ENCODE assay signal across 17 cellular contexts in the genomic region with DNA sequence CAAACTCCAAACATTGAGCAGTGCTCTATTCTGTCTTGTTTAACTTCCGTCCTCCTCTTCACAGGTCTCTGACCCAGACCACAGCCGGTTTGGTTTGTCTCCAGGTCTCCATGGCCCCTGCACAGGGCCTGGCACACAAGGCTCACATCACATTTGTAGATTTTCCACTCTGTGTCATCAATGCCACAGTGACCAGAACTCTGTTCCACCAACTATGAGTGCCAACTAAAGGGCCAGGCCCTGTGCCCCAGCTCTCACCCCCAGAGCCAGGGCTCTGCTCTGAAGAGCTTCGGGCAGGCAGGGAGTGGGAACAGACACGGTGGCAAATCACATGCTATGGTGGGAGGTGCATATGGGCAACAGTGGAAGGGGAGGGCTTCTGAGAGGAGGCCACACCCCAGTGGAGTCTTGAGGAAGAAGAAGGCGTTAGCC. TPM values are rescaled to one million over a fixed set of nuclear protein-coding genes. Genes with fewer than 3 reads are reported as not detected.
DNase-seq lines count a peak whose midpoint lies in the region; ATAC-seq and TF ChIP-seq lines count a peak whose summit lies in the region.
"Had no signal": no experiment of that assay in that cellular context is flagged by ENCODE, and none has a peak within 500 bp of the region (broad histone marks: within the 10 kb centered on the region; RNA-seq: fewer than 3 reads in every experiment).

No MANE protein-coding gene starts in this region.

- 31 to 47% (median 33%) methylated on average over 5 of the region's 5 CpGs for whole genome bisulfite sequencing in stomach, 5 donors
- 63 to 68% methylated on average over 5 of the region's 5 CpGs for WGBS in thyroid gland, 2 donors

- no peak for TF ChIP-seq POLR2A in stomach (IDR thresholded peaks at IDR 0.05)
- TF ChIP-seq POLR2A in thyroid gland (IDR thresholded peaks at IDR 0.05) = no peak

- H3K27me3 ChIP-seq in stomach (no peaks in the 10 kb centered on the region), thyroid gland (no peaks in the 10 kb centered on the region)
- H3K27me3 ChIP-seq: body of pancreas had no signal

- H3K27me3 Mint-ChIP-seq in activated T-cell treated with anti-CD3 and anti-CD28 coated beads, Interleukin-2, amount 50 U/mL, for 24 hours = no peaks in the 10 kb centered on the region
- no peaks in the 10 kb centered on the region for H3K27me3 Mint-ChIP-seq in activated naive CD8-positive, alpha-beta T cell treated with anti-CD3 and anti-CD28 coated beads, Interleukin-2, amount 50 U/mL, for 24 hours
- peaks cover 0 to 2% (median 0%) of the 10 kb centered on the region in 3 donors for H3K27me3 Mint-ChIP-seq in immature natural killer cell (ENCODE audit: low read depth in 3 of 3)

- H3K4me1 Mint-ChIP-seq in activated T-cell treated with anti-CD3 and anti-CD28 coated beads, Interleukin-2, amount 50 U/mL, for 24 hours (ENCODE audit: low read depth) = no peaks in the 10 kb centered on the region
- no peaks in the 10 kb centered on the region for H3K4me1 Mint-ChIP-seq in activated naive CD8-positive, alpha-beta T cell treated with anti-CD3 and anti-CD28 coated beads, Interleukin-2, amount 50 U/mL, for 24 hours
- H3K4me1 Mint-ChIP-seq in immature natural killer cell = peaks cover 6 to 9% of the 10 kb centered on the region in 2 donors

- H3K36me3 Mint-ChIP-seq in activated T-cell treated with anti-CD3 and anti-CD28 coated beads, Interleukin-2, amount 50 U/mL, for 24 hours (ENCODE audit: low read depth) = peaks cover 97% of the 10 kb centered on the region
- peaks cover 50% of the 10 kb centered on the region for H3K36me3 Mint-ChIP-seq in activated naive CD8-positive, alpha-beta T cell treated with anti-CD3 and anti-CD28 coated beads, Interleukin-2, amount 50 U/mL, for 24 hours (ENCODE audit: low read depth)
- peaks cover 31 to 58% (median 32%) of the 10 kb centered on the region in 3 donors for H3K36me3 Mint-ChIP-seq in immature natural killer cell

- H3K4me3 ChIP-seq in stomach = no peak overlapping the region
- H3K4me3 ChIP-seq in thyroid gland (replicated peaks in 1 of 3) = no peak overlapping the region
- H3K4me3 ChIP-seq: body of pancreas, prostate gland, SK-N-MC had no signal

- no peak for DNase-seq in activated T-cell treated with anti-CD3 and anti-CD28 coated beads, Interleukin-2, amount 50 U/mL, for 24 hours
- no peak for DNase-seq in activated T-cell treated with anti-CD3 and anti-CD28 coated beads for 4 hours
- DNase-seq in activated naive CD8-positive, alpha-beta T cell treated with anti-CD3 and anti-CD28 coated beads, Interleukin-2, amount 50 U/mL, for 24 hours = no peak
- DNase-seq in immature natural killer cell = peak in 1 of 3 donors; percentile 4
- DNase-seq in stomach = peak; percentile 53
- DNase-seq in thyroid gland = no peak
- no peak for DNase-seq in activated CD4-positive, alpha-beta T cell treated with anti-CD3 and anti-CD28 coated beads for 1 hour
- DNase-seq in NK-92 (lab: John Stamatoyannopoulos, UW; ENCODE audit: unreplicated experiment) = no peak
- DNase-seq: NCI-H1105 treated with DMSO at 0.1 percent for 48 hours, NCI-H69 had no signal

- peak; percentile 28 for ATAC-seq in activated naive CD8-positive, alpha-beta T cell treated with anti-CD3 and anti-CD28 coated beads, Interleukin-2, amount 50 U/mL, for 24 hours
- ATAC-seq: body of pancreas had no signal

- TF ChIP-seq CTCF in stomach (IDR thresholded peaks at IDR 0.05) (no peak), thyroid gland (IDR thresholded peaks at IDR 0.05) (no peak)

- no peak for TF ChIP-seq EP300 in stomach (IDR thresholded peaks at IDR 0.05)

- H3K27ac Mint-ChIP-seq in activated T-cell treated with anti-CD3 and anti-CD28 coated beads, Interleukin-2, amount 50 U/mL, for 24 hours = peak overlapping the region; percentile 45
- H3K27ac Mint-ChIP-seq in activated naive CD8-positive, alpha-beta T cell treated with anti-CD3 and anti-CD28 coated beads, Interleukin-2, amount 50 U/mL, for 24 hours = peak overlapping the region; percentile 32
- peak overlapping the region in 5 of 6 donors; percentile 57 to 89 (median 73) for H3K27ac Mint-ChIP-seq in immature natural killer cell

- H3K27ac ChIP-seq in stomach (peak overlapping the region; percentile 62 to 86 (median 79)), thyroid gland (no peak overlapping the region)
- H3K27ac ChIP-seq: body of pancreas, SK-N-MC had no signal

- intact Hi-C loops in stomach (cut with DNase I; ENCODE audit: low total_unique reads) (no loop called here), thyroid gland (cut with DNase I) (no loop called here)

- H3K4me1 ChIP-seq in stomach = peaks cover 0 to 28% (median 20%) of the 10 kb centered on the region in 4 donors
- H3K4me1 ChIP-seq in thyroid gland = no peaks in the 10 kb centered on the region
- H3K4me1 ChIP-seq: body of pancreas, prostate gland had no signal

- no peaks in the 10 kb centered on the region for H3K9me3 Mint-ChIP-seq in activated T-cell treated with anti-CD3 and anti-CD28 coated beads, Interleukin-2, amount 50 U/mL, for 24 hours
- no peaks in the 10 kb centered on the region for H3K9me3 Mint-ChIP-seq in activated naive CD8-positive, alpha-beta T cell treated with anti-CD3 and anti-CD28 coated beads, Interleukin-2, amount 50 U/mL, for 24 hours
- no peaks in the 10 kb centered on the region for H3K9me3 Mint-ChIP-seq in immature natural killer cell

- no peak overlapping the region for H3K4me3 Mint-ChIP-seq in activated T-cell treated with anti-CD3 and anti-CD28 coated beads, Interleukin-2, amount 50 U/mL, for 24 hours
- no peak overlapping the region for H3K4me3 Mint-ChIP-seq in activated naive CD8-positive, alpha-beta T cell treated with anti-CD3 and anti-CD28 coated beads, Interleukin-2, amount 50 U/mL, for 24 hours
- peak overlapping the region in 2 of 5 donors; percentile 3 to 20 for H3K4me3 Mint-ChIP-seq in immature natural killer cell

- H3K9me3 ChIP-seq in stomach = no peaks in the 10 kb centered on the region
- no peaks in the 10 kb centered on the region for H3K9me3 ChIP-seq in thyroid gland
- H3K9me3 ChIP-seq: body of pancreas, prostate gland had no signal

- peaks cover 57 to 100% (median 98%) of the 10 kb centered on the region in 4 donors for H3K36me3 ChIP-seq in stomach
- H3K36me3 ChIP-seq in thyroid gland = peaks cover 34 to 58% of the 10 kb centered on the region in 2 donors

RNA-seq across cellular contexts. Expression of gene SMG9, which starts 16.0 kb away (rescaled TPM):
- polyA plus RNA-seq in immature natural killer cell (1 to 10 TPM; 1.9 to 9.3 (median 5.1) TPM), stomach (10 to 100 TPM; 11.8 to 27.9 (median 22.1) TPM)
- total RNA-seq in stomach (10 to 100 TPM in 3 of 5 donors, 1 to 10 TPM in 2; 3.5 to 59.4 (median 11.3) TPM), thyroid gland (10 to 100 TPM; 15.5 to 34.4 (median 18.8) TPM)

RNA-seq across cellular contexts. Expression of gene IRGC, which starts 22.9 kb away (rescaled TPM):
- polyA plus RNA-seq in immature natural killer cell (under 1 TPM in 1 of 3 donors, not detected in 2; 0.13 TPM), stomach (not detected)
- total RNA-seq in stomach (not detected), thyroid gland (1 to 10 TPM in 1 of 4 donors, not detected in 3; 1.1 TPM)
- total RNA-seq: body of pancreas, fibroblast of lung, HT1080, temporal lobe had no signal
- polyA plus RNA-seq: AG04450, fibroblast of lung had no signal

RNA-seq across cellular contexts. Expression of gene KCNN4, which starts 42.0 kb away (rescaled TPM):
- polyA plus RNA-seq in immature natural killer cell = under 1 TPM in 2 of 3 donors, not detected in 1; 0.19 to 0.27 TPM
- 100 to 1,000 TPM in 1 of 5 donors, 10 to 100 TPM in 3, 1 to 10 TPM in 1; 3.1 to 222 (median 32.7) TPM for total RNA-seq in stomach
- polyA plus RNA-seq in stomach = 10 to 100 TPM in 1 of 3 donors, 1 to 10 TPM in 2; 7.6 to 22.4 (median 8.6) TPM
- 1 to 10 TPM in 2 of 4 donors, under 1 TPM in 2; 0.29 to 1.7 (median 1.0) TPM for total RNA-seq in thyroid gland

Comparison
In these comparisons a context has a peak if more than half of its experiments do, and no peak if none do; other contexts are left out.
1. H3K27ac ChIP-seq: peak in stomach (5 of 5); none in thyroid gland (0 of 3).
2. Peak in every context shown above with its lines, with median percentiles within 50 percentile points of each other: H3K27ac Mint-ChIP-seq.